10 cellular contexts compared by ENCODE assay signal in genomic region chr9:93062364-93062763, GRCh38. TPM values are rescaled to one million over a fixed set of nuclear protein-coding genes. Genes with fewer than 3 reads are reported as not detected.
A peak's percentile ranks its signal among the peaks of the same experiment; 100 is the strongest.
DNase-seq lines count a peak whose midpoint lies in the region; ATAC-seq and TF ChIP-seq lines count a peak whose summit lies in the region.
"Had no signal": no experiment of that assay in that cellular context is flagged by ENCODE, and none has a peak within 500 bp of the region (broad histone marks: within the 10 kb centered on the region; RNA-seq: fewer than 3 reads in every experiment).

No MANE protein-coding gene starts in this region.

- no peaks in the 10 kb centered on the region for H3K27me3 Mint-ChIP-seq in T-helper 1 cell treated with Interleukin-12 subunit alpha and Interleukin-12 subunit beta and Interleukin-4 antibody, amounts not matched to agents 30 μg/mL and 1 μg/mL, for 36 hours (ENCODE audit: low read depth)
- no peaks in the 10 kb centered on the region for H3K27me3 Mint-ChIP-seq in activated T-helper 1 cell treated with anti-CD3 and anti-CD28 coated beads, Interleukin-12 subunit alpha, Interleukin-12 subunit beta, Interleukin-2, Interleukin-4 antibody, amounts not matched to agents 30 ng/mL and 10 ng/mL and 1 ng/mL, durations not matched to agents 14 hours and 24 hours and 36 hours (ENCODE audit: insufficient read depth)

- H3K27me3 ChIP-seq in Loucy (ENCODE audit: insufficient read depth, low read length, poor library complexity, severe bottlenecking), result no peaks in the 10 kb centered on the region
- no peaks in the 10 kb centered on the region for H3K27me3 ChIP-seq in neutrophil
- H3K27me3 ChIP-seq in tibial artery, result no peaks in the 10 kb centered on the region

- no peak overlapping the region for H3K4me3 ChIP-seq in Loucy (ENCODE audit: low read length, poor library complexity, severe bottlenecking)
- no peak overlapping the region for H3K4me3 ChIP-seq in neutrophil (ENCODE audit: low read depth in 1 of 2, low read length in 1 of 2)
- H3K4me3 ChIP-seq in tibial artery, result no peak overlapping the region

- H3K36me3 ChIP-seq in Loucy (ENCODE audit: insufficient read depth, low read length) (no peaks in the 10 kb centered on the region), neutrophil (no peaks in the 10 kb centered on the region), tibial artery (no peaks in the 10 kb centered on the region)

- H3K4me1 ChIP-seq in Loucy (ENCODE audit: insufficient read depth, low read length, poor library complexity, severe bottlenecking) (peaks cover 57% of the 10 kb centered on the region), neutrophil (ENCODE audit: control insufficient read depth in 1 of 2, insufficient read depth in 1 of 2, low read depth in 1 of 2, low read length in 1 of 2) (peaks cover 82 to 86% of the 10 kb centered on the region in 2 experiments), tibial artery (peaks cover 8 to 39% (median 32%) of the 10 kb centered on the region in 4 donors)

- H3K9me2 ChIP-seq in Loucy (replicated peaks; ENCODE audit: low read depth, low read length), result no peaks in the 10 kb centered on the region

- H3K27ac ChIP-seq in neutrophil (peak overlapping the region; percentile 93), tibial artery (no peak overlapping the region)

- H3K9ac ChIP-seq in Loucy (ENCODE audit: low read depth, low read length, poor library complexity, severe bottlenecking), result peak overlapping the region; percentile 72

- DNase-seq in T-helper 1 cell (no peak), tibial artery (no peak)
- no peak for DNase-seq in activated T-helper 1 cell treated with anti-CD3 and anti-CD28 coated beads, Interleukin-12 subunit alpha, Interleukin-12 subunit beta, Interleukin-2, Interleukin-4 antibody, amounts not matched to agents 30 ng/mL and 10 ng/mL and 1 ng/mL, durations not matched to agents 14 hours and 24 hours and 36 hours (ENCODE audit: low spot score)
- no peak for DNase-seq in stimulated activated CD4-positive, alpha-beta T cell treated with anti-CD3 and anti-CD28 coated beads, Interleukin-4, amount 100 ng/mL, for 1 hour
- DNase-seq: NCI-H1092 treated with DMSO at 0.1 percent for 48 hours had no signal

- H4K20me1 ChIP-seq in Loucy (ENCODE audit: insufficient read depth, low read length, poor library complexity, severe bottlenecking), result no peaks in the 10 kb centered on the region

- H3K4me3 Mint-ChIP-seq in T-helper 1 cell treated with Interleukin-12 subunit alpha and Interleukin-12 subunit beta and Interleukin-4 antibody, amounts not matched to agents 30 μg/mL and 1 μg/mL, for 36 hours, result peak overlapping the region; percentile 91
- H3K4me3 Mint-ChIP-seq in activated T-helper 1 cell treated with anti-CD3 and anti-CD28 coated beads, Interleukin-12 subunit alpha, Interleukin-12 subunit beta, Interleukin-2, Interleukin-4 antibody, amounts not matched to agents 30 ng/mL and 10 ng/mL and 1 ng/mL, durations not matched to agents 14 hours and 24 hours and 36 hours, result peak overlapping the region; percentile 91

- peaks cover 72% of the 10 kb centered on the region for H3K4me1 Mint-ChIP-seq in T-helper 1 cell treated with Interleukin-12 subunit alpha and Interleukin-12 subunit beta and Interleukin-4 antibody, amounts not matched to agents 30 μg/mL and 1 μg/mL, for 36 hours (ENCODE audit: low read depth)
- H3K4me1 Mint-ChIP-seq in activated T-helper 1 cell treated with anti-CD3 and anti-CD28 coated beads, Interleukin-12 subunit alpha, Interleukin-12 subunit beta, Interleukin-2, Interleukin-4 antibody, amounts not matched to agents 30 ng/mL and 10 ng/mL and 1 ng/mL, durations not matched to agents 14 hours and 24 hours and 36 hours (ENCODE audit: low read depth), result peaks cover 79% of the 10 kb centered on the region

- no peak; the same call in none of the 2 replicates for TF ChIP-seq CTCF in Loucy (conservative IDR thresholded peaks at IDR 0.05; ENCODE audit: low read length)
- no peak for TF ChIP-seq CTCF in neutrophil (IDR thresholded peaks at IDR 0.05)
- no peak for TF ChIP-seq CTCF in tibial artery (IDR thresholded peaks at IDR 0.05)

- no peak overlapping the region for H2AFZ ChIP-seq in Loucy (ENCODE audit: low read length)

- no peak for ATAC-seq in HG02973 (IDR thresholded peaks at IDR 0.05; ENCODE audit: unreplicated experiment)

- H3K9me3 Mint-ChIP-seq in T-helper 1 cell treated with Interleukin-12 subunit alpha and Interleukin-12 subunit beta and Interleukin-4 antibody, amounts not matched to agents 30 μg/mL and 1 μg/mL, for 36 hours, result no peaks in the 10 kb centered on the region
- no peaks in the 10 kb centered on the region for H3K9me3 Mint-ChIP-seq in activated T-helper 1 cell treated with anti-CD3 and anti-CD28 coated beads, Interleukin-12 subunit alpha, Interleukin-12 subunit beta, Interleukin-2, Interleukin-4 antibody, amounts not matched to agents 30 ng/mL and 10 ng/mL and 1 ng/mL, durations not matched to agents 14 hours and 24 hours and 36 hours

- H3K9me3 ChIP-seq in Loucy (ENCODE audit: insufficient read depth, low read depth, low read length) (no peaks in the 10 kb centered on the region), neutrophil (no peaks in the 10 kb centered on the region), tibial artery (no peaks in the 10 kb centered on the region)

- intact Hi-C loops in activated T-helper 1 cell treated with anti-CD3 and anti-CD28 coated beads, Interleukin-12 subunit alpha, Interleukin-12 subunit beta, Interleukin-2, Interleukin-4 antibody, amounts not matched to agents 30 ng/mL and 10 ng/mL and 1 ng/mL, durations not matched to agents 14 hours and 24 hours and 36 hours (cut with micrococcal nuclease), result loop anchor here (5.0 kb wide), 1 partner anchor 85 kb away; no protein-coding TSS in a partner anchor
- intact Hi-C loops in tibial artery (cut with DNase I; ENCODE audit: low total_unique reads), result no loop called here

- H3K79me2 ChIP-seq in Loucy (ENCODE audit: insufficient read depth, low read length), result no peaks in the 10 kb centered on the region

- peak overlapping the region; percentile 95 for H3K27ac Mint-ChIP-seq in T-helper 1 cell treated with Interleukin-12 subunit alpha and Interleukin-12 subunit beta and Interleukin-4 antibody, amounts not matched to agents 30 μg/mL and 1 μg/mL, for 36 hours
- peak overlapping the region; percentile 94 for H3K27ac Mint-ChIP-seq in activated T-helper 1 cell treated with anti-CD3 and anti-CD28 coated beads, Interleukin-12 subunit alpha, Interleukin-12 subunit beta, Interleukin-2, Interleukin-4 antibody, amounts not matched to agents 30 ng/mL and 10 ng/mL and 1 ng/mL, durations not matched to agents 14 hours and 24 hours and 36 hours

- H3K4me2 ChIP-seq in Loucy (ENCODE audit: low read depth, low read length, poor library complexity, severe bottlenecking), result peak overlapping the region; percentile 0

- peaks cover 8% of the 10 kb centered on the region; the same call in 1 of the 2 replicates for H3F3A ChIP-seq in Loucy (ENCODE audit: low read depth)

- H3K36me3 Mint-ChIP-seq in T-helper 1 cell treated with Interleukin-12 subunit alpha and Interleukin-12 subunit beta and Interleukin-4 antibody, amounts not matched to agents 30 μg/mL and 1 μg/mL, for 36 hours (ENCODE audit: low read depth), result peaks cover 46% of the 10 kb centered on the region
- H3K36me3 Mint-ChIP-seq in activated T-helper 1 cell treated with anti-CD3 and anti-CD28 coated beads, Interleukin-12 subunit alpha, Interleukin-12 subunit beta, Interleukin-2, Interleukin-4 antibody, amounts not matched to agents 30 ng/mL and 10 ng/mL and 1 ng/mL, durations not matched to agents 14 hours and 24 hours and 36 hours (ENCODE audit: low read depth), result peaks cover 22% of the 10 kb centered on the region

RNA-seq across cellular contexts. Expression of gene SUSD3, which starts 3.9 kb away (rescaled TPM):
- 31.7 and 33.2 TPM in 2 replicates for total RNA-seq in activated T-helper 1 cell treated with anti-CD3 and anti-CD28 coated beads, Interleukin-12 subunit alpha, Interleukin-12 subunit beta, Interleukin-2, Interleukin-4 antibody, amounts not matched to agents 30 ng/mL and 10 ng/mL and 1 ng/mL, durations not matched to agents 14 hours and 24 hours and 36 hours
- total RNA-seq: myocyte had no signal

RNA-seq across cellular contexts. Expression of gene CARD19, which starts 33.7 kb away (rescaled TPM):
- 40.5 and 41.7 TPM in 2 replicates for total RNA-seq in activated T-helper 1 cell treated with anti-CD3 and anti-CD28 coated beads, Interleukin-12 subunit alpha, Interleukin-12 subunit beta, Interleukin-2, Interleukin-4 antibody, amounts not matched to agents 30 ng/mL and 10 ng/mL and 1 ng/mL, durations not matched to agents 14 hours and 24 hours and 36 hours
